Comparison of ENCODE assay signal across 17 cellular contexts in the genomic region with DNA sequence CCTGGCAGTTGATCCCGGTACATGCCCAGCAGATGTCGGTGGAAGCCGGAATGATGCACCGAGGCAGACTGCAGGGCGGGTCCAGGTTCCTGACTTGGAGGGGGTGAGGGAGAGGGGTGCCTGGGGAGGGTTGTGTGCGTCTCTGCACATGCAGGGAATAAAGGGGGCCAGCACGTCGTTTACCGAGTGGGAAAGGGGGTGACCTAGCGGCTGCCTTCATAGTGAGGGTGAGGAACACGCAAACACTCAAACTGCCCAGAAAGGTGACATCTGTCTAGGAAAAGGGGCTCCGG.
A peak's percentile ranks its signal among the peaks of the same experiment; 100 is the strongest.
DNase-seq lines count a peak whose midpoint lies in the region; ATAC-seq and TF ChIP-seq lines count a peak whose summit lies in the region.
"Had no signal": no experiment of that assay in that cellular context is flagged by ENCODE, and none has a peak within 500 bp of the region (broad histone marks: within the 10 kb centered on the region; RNA-seq: fewer than 3 reads in every experiment).

No MANE protein-coding gene starts in this region.

- no peaks in the 10 kb centered on the region for H3K4me1 Mint-ChIP-seq in type B pancreatic cell (ENCODE audit: unreplicated experiment)
- H3K4me1 Mint-ChIP-seq: CD4-positive, CD25-positive, alpha-beta regulatory T cell; CD8-positive, alpha-beta memory T cell; GM23338 had no signal

- no peaks in the 10 kb centered on the region for H3K27me3 ChIP-seq in BLaER1

- no peaks in the 10 kb centered on the region for H3K27me3 Mint-ChIP-seq in type B pancreatic cell
- H3K27me3 Mint-ChIP-seq: CD4-positive, CD25-positive, alpha-beta regulatory T cell had no signal

- no peak overlapping the region for H3K4me3 Mint-ChIP-seq in type B pancreatic cell
- H3K4me3 Mint-ChIP-seq: CD8-positive, alpha-beta memory T cell; GM23338 had no signal

- H3K4me1 ChIP-seq in BLaER1, result peaks cover 30% of the 10 kb centered on the region
- H3K4me1 ChIP-seq: A549 had no signal

- no peak overlapping the region for H3K4me3 ChIP-seq in BLaER1
- H3K4me3 ChIP-seq: A549, GM12878, GM23338 had no signal

- no peak overlapping the region for H3K27ac Mint-ChIP-seq in type B pancreatic cell
- H3K27ac Mint-ChIP-seq: CD4-positive, CD25-positive, alpha-beta regulatory T cell; GM23338 had no signal

- H3K9me3 ChIP-seq in BLaER1, result peaks cover 3% of the 10 kb centered on the region; the same call in 1 of the 2 replicates
- H3K9me3 ChIP-seq: A549 had no signal

- DNase-seq in NCI-H748 (lab: John Stamatoyannopoulos, UW; ENCODE audit: unreplicated experiment), result peak; percentile 85
- no peak for DNase-seq in NCI-H748 treated with DMSO at 0.1 percent for 48 hours (lab: John Stamatoyannopoulos, UW)
- DNase-seq in islet precursor cell, result peak; percentile 27
- DNase-seq in type B pancreatic cell (ENCODE audit: extremely low spot score, unreplicated experiment), result peak; percentile 51
- no peak for DNase-seq in nucleus accumbens (lab: John Stamatoyannopoulos, UW)
- DNase-seq: C1 segment of cervical spinal cord; CD4-positive, CD25-positive, alpha-beta regulatory T cell; CD8-positive, alpha-beta memory T cell; DMS 273 treated with DMSO at 0.1 percent for 48 hours; EL; HCEC 1CT had no signal

- no peak for TF ChIP-seq CTCF in type B pancreatic cell (conservative IDR thresholded peaks at IDR 0.05)

- H3K9ac ChIP-seq in BLaER1, result no peak overlapping the region

- H3K9me3 Mint-ChIP-seq in type B pancreatic cell, result peaks cover 16% of the 10 kb centered on the region
- H3K9me3 Mint-ChIP-seq: CD4-positive, CD25-positive, alpha-beta regulatory T cell; CD8-positive, alpha-beta memory T cell had no signal

- no peaks in the 10 kb centered on the region for H3K36me3 Mint-ChIP-seq in type B pancreatic cell
- H3K36me3 Mint-ChIP-seq: CD4-positive, CD25-positive, alpha-beta regulatory T cell had no signal

- ATAC-seq in GM21786 (IDR thresholded peaks at IDR 0.05; ENCODE audit: unreplicated experiment), result no peak
- ATAC-seq: A549, GM12878, GM23338 had no signal

- H4K20me1 ChIP-seq in BLaER1, result no peaks in the 10 kb centered on the region

- no peaks in the 10 kb centered on the region for H3K36me3 ChIP-seq in BLaER1

- H3K27ac ChIP-seq in BLaER1, result peak overlapping the region; percentile 22; the same call in 1 of the 2 replicates
- H3K27ac ChIP-seq: 22Rv1, A549 had no signal

- peak overlapping the region; percentile 60 for H3K4me2 ChIP-seq in BLaER1
- H3K4me2 ChIP-seq: A549, GM23338 had no signal

Comparison
In these comparisons a context has a peak if more than half of its experiments do, and no peak if none do; other contexts are left out.
1. DNase-seq: peak in NCI-H748 (single experiment), islet precursor cell (single experiment) and type B pancreatic cell (single experiment); none in NCI-H748 treated with DMSO at 0.1 percent for 48 hours (single experiment) and nucleus accumbens (0 of 56).